ENCODE assay signal across 7 cellular contexts in the genomic region with DNA sequence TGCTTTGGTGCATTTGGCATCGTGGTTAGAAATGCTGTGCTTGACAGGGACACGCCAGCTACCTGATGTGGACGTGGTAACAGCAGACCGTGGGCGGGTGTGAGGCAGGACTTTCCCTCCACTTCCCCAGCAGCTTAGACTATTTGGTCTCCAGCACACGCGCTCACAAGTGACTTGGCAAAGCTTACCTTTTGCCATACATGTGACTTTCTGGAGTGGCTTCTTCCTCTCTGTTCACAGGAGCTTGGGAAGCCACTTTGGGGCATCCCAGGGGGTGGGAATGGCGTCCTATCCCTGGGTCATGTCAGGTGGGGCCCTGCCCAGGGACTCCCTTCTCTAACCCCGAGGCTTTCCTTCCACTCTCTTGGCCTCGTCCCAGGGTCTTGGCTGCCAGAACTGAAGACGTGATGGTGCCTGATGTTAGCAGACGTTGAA.
A peak's percentile ranks its signal among the peaks of the same experiment; 100 is the strongest.
DNase-seq lines count a peak whose midpoint lies in the region; ATAC-seq, FAIRE-seq and TF ChIP-seq lines count a peak whose summit lies in the region.

No MANE protein-coding gene starts in this region.

- no peak overlapping the region for H2AFZ ChIP-seq in PC-9

- POLR2A ChIA-PET in PC-9 (lab: Charles Lee; ENCODE audit: unreplicated experiment) = no interaction called here

- H3K79me2 ChIP-seq in PC-9 (ENCODE audit: low read depth) = no peaks in the 10 kb centered on the region

- CTCF ChIA-PET in PC-9 (lab: Charles Lee) (no interaction called here), Calu3 (lab: Charles Lee) (no interaction called here)

- H3K27ac ChIP-seq in PC-9 = no peak overlapping the region

- intact Hi-C loops in PC-9 (cut with micrococcal nuclease; ENCODE audit: unreplicated experiment) = no loop called here
- intact Hi-C loops in CD14-positive monocyte (cut with micrococcal nuclease) = no loop called here
- intact Hi-C loops in Calu3 (cut with micrococcal nuclease; ENCODE audit: unreplicated experiment) = no loop called here

- ATAC-seq in HG03045 (IDR thresholded peaks at IDR 0.05; ENCODE audit: unreplicated experiment) = peak; percentile 87
- peak; percentile 91 to 93 for ATAC-seq in activated T-cell treated with anti-CD3 and anti-CD28 coated beads, Interleukin-2, amount 50 U/mL, for 72 hours (replicated peaks in 1 of 2)

- H3K27ac Mint-ChIP-seq in activated T-cell treated with anti-CD3 and anti-CD28 coated beads, Interleukin-2, amount 50 U/mL, for 72 hours = no peak overlapping the region
- H3K27ac Mint-ChIP-seq in CD14-positive monocyte (no peak overlapping the region), Calu3 (ENCODE audit: unreplicated experiment) (no peak overlapping the region)

- BruUV-seq in PC-9 (replicated peaks; lab: Mats Ljungman, UMichigan) (no TSS peak), Calu3 (replicated peaks; lab: Mats Ljungman, UMichigan) (no TSS peak)

- H3K4me1 ChIP-seq in PC-9 (replicated peaks; ENCODE audit: insufficient read depth) = no peaks in the 10 kb centered on the region

- H3K4me3 Mint-ChIP-seq in activated T-cell treated with anti-CD3 and anti-CD28 coated beads, Interleukin-2, amount 50 U/mL, for 72 hours = peak overlapping the region in 1 of 2 donors; percentile 53
- H3K4me3 Mint-ChIP-seq in CD14-positive monocyte (no peak overlapping the region), Calu3 (ENCODE audit: low read depth, unreplicated experiment) (no peak overlapping the region)

- no peaks in the 10 kb centered on the region for H3F3A ChIP-seq in PC-9 (ENCODE audit: insufficient read depth, low read depth)

- no peaks in the 10 kb centered on the region for H3K27me3 ChIP-seq in PC-9 (ENCODE audit: insufficient read depth, low read depth)

- no peaks in the 10 kb centered on the region for H3K36me3 Mint-ChIP-seq in activated T-cell treated with anti-CD3 and anti-CD28 coated beads, Interleukin-2, amount 50 U/mL, for 72 hours (ENCODE audit: insufficient read depth in 2 of 2)
- H3K36me3 Mint-ChIP-seq in CD14-positive monocyte (no peaks in the 10 kb centered on the region), Calu3 (ENCODE audit: insufficient read depth, unreplicated experiment) (no peaks in the 10 kb centered on the region)

- H3K9me3 ChIP-seq in PC-9 (ENCODE audit: insufficient read depth, low read depth) = no peaks in the 10 kb centered on the region

- H3K4me1 Mint-ChIP-seq in activated T-cell treated with anti-CD3 and anti-CD28 coated beads, Interleukin-2, amount 50 U/mL, for 72 hours (ENCODE audit: low read depth) = peaks cover 18% of the 10 kb centered on the region
- H3K4me1 Mint-ChIP-seq in CD14-positive monocyte (no peaks in the 10 kb centered on the region), Calu3 (ENCODE audit: low read depth, unreplicated experiment) (no peaks in the 10 kb centered on the region)

- H3K4me3 ChIP-seq in PC-9 = no peak overlapping the region

- H3K36me3 ChIP-seq in PC-9 (ENCODE audit: low read depth) = no peaks in the 10 kb centered on the region

- H4K20me1 ChIP-seq in PC-9 (ENCODE audit: insufficient read depth) = no peaks in the 10 kb centered on the region

- no peaks in the 10 kb centered on the region for H3K9me3 Mint-ChIP-seq in activated T-cell treated with anti-CD3 and anti-CD28 coated beads, Interleukin-2, amount 50 U/mL, for 72 hours
- peaks cover 0 to 2% (median under 1%) of the 10 kb centered on the region in 7 donors for H3K9me3 Mint-ChIP-seq in CD14-positive monocyte
- no peaks in the 10 kb centered on the region for H3K9me3 Mint-ChIP-seq in Calu3 (ENCODE audit: low read depth, unreplicated experiment)

- DNase-seq in GM19239 (ENCODE audit: insufficient read length, low spot score) = peak; percentile 15
- DNase-seq in activated T-cell treated with anti-CD3 and anti-CD28 coated beads, Interleukin-2, amount 50 U/mL, for 72 hours = peak; percentile 74 to 80
- peak in 2 of 3 experiments; percentile 29 to 65 for DNase-seq in stimulated activated CD4-positive, alpha-beta T cell treated with anti-CD3 and anti-CD28 coated beads, TNF-alpha, amount 100 ng/mL, for 24 hours (ENCODE audit: low read depth in 3 of 3)
- DNase-seq in PC-9 = no peak
- no peak for DNase-seq in CD14-positive monocyte (ENCODE audit: low spot score)
- DNase-seq in Calu3 = no peak

- FAIRE-seq in GM19239 (lab: Jason Lieb, UNC) = peak; percentile 67

- no peak for TF ChIP-seq CTCF in PC-9 (conservative IDR thresholded peaks at IDR 0.05)
- TF ChIP-seq CTCF in CD14-positive monocyte (IDR thresholded peaks at IDR 0.05) = no peak
- TF ChIP-seq CTCF in Calu3 (IDR thresholded peaks at IDR 0.05; ENCODE audit: unreplicated experiment) = no peak

- no peaks in the 10 kb centered on the region for H3K9me2 ChIP-seq in PC-9 (ENCODE audit: insufficient read depth)

- H3K4me2 ChIP-seq in PC-9 = no peak overlapping the region

- H3K27me3 Mint-ChIP-seq in activated T-cell treated with anti-CD3 and anti-CD28 coated beads, Interleukin-2, amount 50 U/mL, for 72 hours (ENCODE audit: low read depth) = no peaks in the 10 kb centered on the region
- peaks cover 0 to 2% (median 2%) of the 10 kb centered on the region in 3 donors for H3K27me3 Mint-ChIP-seq in CD14-positive monocyte (ENCODE audit: low read depth in 3 of 3)
- H3K27me3 Mint-ChIP-seq in Calu3 (ENCODE audit: unreplicated experiment) = no peaks in the 10 kb centered on the region

Comparison
In these comparisons a context has a peak if more than half of its experiments do, and no peak if none do; other contexts are left out.
1. DNase-seq: peak in GM19239 (single experiment), activated T-cell treated with anti-CD3 and anti-CD28 coated beads, Interleukin-2, amount 50 U/mL, for 72 hours (2 of 2) and stimulated activated CD4-positive, alpha-beta T cell treated with anti-CD3 and anti-CD28 coated beads, TNF-alpha, amount 100 ng/mL, for 24 hours (2 of 3); none in PC-9 (0 of 2), CD14-positive monocyte (single experiment) and Calu3 (single experiment).